In genomic region chr15:39896837-39897236, GRCh38 we compare ENCODE assay signal across 26 cellular contexts. TPM values are rescaled to one million over a fixed set of nuclear protein-coding genes. Genes with fewer than 3 reads are reported as not detected.
DNase-seq lines count a peak whose midpoint lies in the region; ATAC-seq and TF ChIP-seq lines count a peak whose summit lies in the region.
"Had no signal": no experiment of that assay in that cellular context is flagged by ENCODE, and none has a peak within 500 bp of the region (broad histone marks: within the 10 kb centered on the region; RNA-seq: fewer than 3 reads in every experiment).

No MANE protein-coding gene starts in this region.

- peak overlapping the region; percentile 60 for H3K27ac Mint-ChIP-seq in GM23338
- H3K27ac Mint-ChIP-seq: activated CD4-positive, alpha-beta T cell treated with anti-CD3 and anti-CD28 coated beads for 36 hours; activated naive CD4-positive, alpha-beta T cell treated with anti-CD3 and anti-CD28 coated beads for 36 hours; naive thymus-derived CD8-positive, alpha-beta T cell; type B pancreatic cell had no signal

- H3K79me2 ChIP-seq in ACC112 (ENCODE audit: control insufficient read depth, insufficient read depth, low read length, unreplicated experiment) (peaks cover 43% of the 10 kb centered on the region), GM23338 (replicated peaks; ENCODE audit: insufficient read depth) (peaks cover 81% of the 10 kb centered on the region)

- DNase-seq in GM23338 (ENCODE audit: low spot score) (no peak), amniotic epithelial cell (ENCODE audit: low read depth) (peak; percentile 98), fibroblast of the aortic adventitia (ENCODE audit: low read depth) (peak; percentile 82), upper lobe of right lung (no peak), spleen (no peak), globus pallidus (ENCODE audit: low spot score) (no peak)
- DNase-seq: 8988T; activated CD4-positive, alpha-beta T cell treated with anti-CD3 and anti-CD28 coated beads for 36 hours; activated CD8-positive, alpha-beta memory T cell treated with anti-CD3 and anti-CD28 coated beads for 24 hours; activated naive CD4-positive, alpha-beta T cell treated with anti-CD3 and anti-CD28 coated beads for 36 hours; activated T-cell treated with anti-CD3 and anti-CD28 coated beads, Interleukin-2, amount 50 U/mL, for 48 hours; effector memory CD4-positive, alpha-beta T cell; left cardiac atrium; naive thymus-derived CD8-positive, alpha-beta T cell; NCI-H1105 treated with DMSO at 0.1 percent for 48 hours; NCI-H2081; ovary; PC-3; SHP77; stimulated activated CD8-positive, alpha-beta memory T cell treated with anti-CD3 and anti-CD28 coated beads, Interleukin-4, amount 100 ng/mL, for 48 hours; T-helper 1 cell had no signal

- H3K4me2 ChIP-seq in GM23338: no peak overlapping the region

- H3K4me1 Mint-ChIP-seq in GM23338: peaks cover 59% of the 10 kb centered on the region
- H3K4me1 Mint-ChIP-seq: activated CD4-positive, alpha-beta T cell treated with anti-CD3 and anti-CD28 coated beads for 36 hours; naive thymus-derived CD8-positive, alpha-beta T cell had no signal

- H4K20me1 ChIP-seq in GM23338 (replicated peaks; ENCODE audit: insufficient read depth): peaks cover 5% of the 10 kb centered on the region

- no peak for TF ChIP-seq POLR2A in spleen (IDR thresholded peaks at IDR 0.05)

- intact Hi-C loops in upper lobe of right lung (cut with DNase I) (no loop called here), spleen (cut with DNase I; ENCODE audit: low total_unique reads) (no loop called here)

- TF ChIP-seq CTCF in GM23338 (conservative IDR thresholded peaks at IDR 0.05; ENCODE audit: low read depth in 2 of 2) (no peak), fibroblast of the aortic adventitia (IDR thresholded peaks at IDR 0.05; ENCODE audit: insufficient read depth, low read length) (no peak), upper lobe of right lung (IDR thresholded peaks at IDR 0.05) (no peak), spleen (IDR thresholded peaks at IDR 0.05 in 8 of 11, conservative IDR thresholded peaks at IDR 0.05 in 3 of 11) (no peak)

- H3K36me3 Mint-ChIP-seq in GM23338 (ENCODE audit: low read depth): peaks cover 61% of the 10 kb centered on the region
- H3K36me3 Mint-ChIP-seq: naive thymus-derived CD8-positive, alpha-beta T cell; type B pancreatic cell had no signal

- peak overlapping the region; percentile 38; the same call in 1 of the 2 replicates for H3K4me3 ChIP-seq in ACC112 (ENCODE audit: low read depth, low read length)
- H3K4me3 ChIP-seq in GM23338: no peak overlapping the region
- no peak overlapping the region for H3K4me3 ChIP-seq in fibroblast of the aortic adventitia (ENCODE audit: low read depth, low read length)
- no peak overlapping the region for H3K4me3 ChIP-seq in upper lobe of right lung
- H3K4me3 ChIP-seq in spleen: no peak overlapping the region
- H3K4me3 ChIP-seq: ascending aorta, ovary had no signal

- no peak for ATAC-seq in GM23338
- ATAC-seq in upper lobe of right lung: no peak
- ATAC-seq in GM21367 (IDR thresholded peaks at IDR 0.05; ENCODE audit: unreplicated experiment): no peak
- ATAC-seq: activated CD4-positive, alpha-beta T cell treated with anti-CD3 and anti-CD28 coated beads for 36 hours; naive thymus-derived CD8-positive, alpha-beta T cell; PC-3 had no signal

- H3K36me3 ChIP-seq in ACC112 (ENCODE audit: insufficient read depth, low read length) (peaks cover 4% of the 10 kb centered on the region; the same call in 1 of the 2 replicates), GM23338 (ENCODE audit: insufficient read depth) (peaks cover 4% of the 10 kb centered on the region; the same call in 1 of the 2 replicates), upper lobe of right lung (no peaks in the 10 kb centered on the region), spleen (no peaks in the 10 kb centered on the region)
- H3K36me3 ChIP-seq: ascending aorta, ovary had no signal

- H3K27me3 ChIP-seq in ACC112 (ENCODE audit: insufficient read depth, low read length) (no peaks in the 10 kb centered on the region), GM23338 (ENCODE audit: insufficient read depth) (no peaks in the 10 kb centered on the region), upper lobe of right lung (no peaks in the 10 kb centered on the region), spleen (replicated peaks in 1 of 7) (peaks cover 0 to 4% (median 0%) of the 10 kb centered on the region in 7 donors)
- H3K27me3 ChIP-seq: ascending aorta, ovary had no signal

- H3F3A ChIP-seq in GM23338 (replicated peaks; ENCODE audit: low read depth): 0 out of 2 replicates have a peak, but pooled peaks cover 6% of the 10 kb centered on the region

- peaks cover 23% of the 10 kb centered on the region for H3K9me3 Mint-ChIP-seq in GM23338
- H3K9me3 Mint-ChIP-seq: activated naive CD4-positive, alpha-beta T cell treated with anti-CD3 and anti-CD28 coated beads for 36 hours; naive thymus-derived CD8-positive, alpha-beta T cell had no signal

- H3K9me3 ChIP-seq in upper lobe of right lung: no peaks in the 10 kb centered on the region
- H3K9me3 ChIP-seq in spleen: no peaks in the 10 kb centered on the region
- H3K9me3 ChIP-seq: ovary had no signal

- 40 to 66% (median 44%) methylated on average over 1 of the region's 1 CpG for WGBS in spleen, 5 donors

- H3K4me3 Mint-ChIP-seq in GM23338: no peak overlapping the region; the same call in 2 of the 3 replicates
- H3K4me3 Mint-ChIP-seq: activated CD4-positive, alpha-beta T cell treated with anti-CD3 and anti-CD28 coated beads for 36 hours; activated naive CD4-positive, alpha-beta T cell treated with anti-CD3 and anti-CD28 coated beads for 36 hours; naive thymus-derived CD8-positive, alpha-beta T cell; type B pancreatic cell had no signal

- peaks cover 14% of the 10 kb centered on the region for H3K27me3 Mint-ChIP-seq in GM23338 (ENCODE audit: insufficient read depth, low read depth, poor library complexity)

- H3K9me2 ChIP-seq in GM23338 (ENCODE audit: insufficient read depth): no peaks in the 10 kb centered on the region; the same call in 1 of the 2 replicates

- H3K4me1 ChIP-seq in ACC112 (ENCODE audit: control insufficient read depth, insufficient read depth, low read length, unreplicated experiment): peaks cover 33% of the 10 kb centered on the region
- peaks cover 62% of the 10 kb centered on the region for H3K4me1 ChIP-seq in GM23338 (ENCODE audit: insufficient read depth)
- no peaks in the 10 kb centered on the region for H3K4me1 ChIP-seq in upper lobe of right lung
- H3K4me1 ChIP-seq in spleen: no peaks in the 10 kb centered on the region
- H3K4me1 ChIP-seq: ascending aorta had no signal

- H3K27ac ChIP-seq in ACC112 (ENCODE audit: low read depth, low read length) (peak overlapping the region; percentile 50), GM23338 (ENCODE audit: low read depth) (peak overlapping the region; percentile 59; the same call in 1 of the 2 replicates), upper lobe of right lung (no peak overlapping the region), spleen (no peak overlapping the region)
- H3K27ac ChIP-seq: ascending aorta, C4-2B, ovary had no signal

- no peak overlapping the region for H2AFZ ChIP-seq in ACC112 (ENCODE audit: low read length, unreplicated experiment)
- no peak overlapping the region for H2AFZ ChIP-seq in GM23338

TF ChIP-seq in GM23338, 12 proteins besides CTCF, POLR2A, EP300 and RAD21 (continues in another document):
- no peak for TF ChIP-seq REST (IDR thresholded peaks at IDR 0.05; ENCODE audit: unreplicated experiment)
- no peak for TF ChIP-seq EZH2phosphoT487 (IDR thresholded peaks at IDR 0.05; ENCODE audit: unreplicated experiment)
- no peak for TF ChIP-seq ZNF114 (CRISPR knock-in tag; IDR thresholded peaks at IDR 0.05)
- TF ChIP-seq CREB1 (CRISPR knock-in tag; IDR thresholded peaks at IDR 0.05; ENCODE audit: low read depth): no peak
- TF ChIP-seq EZH2 (IDR thresholded peaks at IDR 0.05; ENCODE audit: low read depth, unreplicated experiment): no peak
- TF ChIP-seq POLR2AphosphoS5 (IDR thresholded peaks at IDR 0.05; ENCODE audit: low read depth): no peak

RNA-seq across cellular contexts. Expression of gene GPR176, which starts 23.2 kb away (rescaled TPM):
- total RNA-seq in GM23338 (2014; rRNA removed; shearing (Covaris generic)): 226 and 248 TPM in 2 replicates
- polyA plus RNA-seq in GM23338 (2016; fragmentation: Nextera tagmentation; extraction: Ambion mirVana): 60.0 and 62.9 TPM in 2 replicates
- total RNA-seq in fibroblast of the aortic adventitia (ENCODE audit: low replicate concordance): 49.7 and 160 TPM in 2 replicates
- 4.6 TPM for total RNA-seq in upper lobe of right lung
- total RNA-seq in spleen: 10 to 100 TPM in 1 of 7 donors, 1 to 10 TPM in 6; 3.2 to 12.8 (median 6.6) TPM
- polyA plus RNA-seq in spleen: 1 to 10 TPM; 2.7 to 4.6 (median 4.0) TPM
- total RNA-seq: naive thymus-derived CD8-positive, alpha-beta T cell had no signal
- polyA plus RNA-seq: naive thymus-derived CD8-positive, alpha-beta T cell had no signal

RNA-seq across cellular contexts. Expression of gene EIF2AK4, which starts 37.1 kb away (rescaled TPM):
- 149 and 164 TPM in 2 replicates for total RNA-seq in GM23338 (2014; rRNA removed; shearing (Covaris generic))
- polyA plus RNA-seq in GM23338 (2016; fragmentation: Nextera tagmentation; extraction: Ambion mirVana) (456 and 490 TPM in 2 replicates), spleen (10 to 100 TPM; 28.9 to 34.7 (median 33.8) TPM)
- total RNA-seq in fibroblast of the aortic adventitia (ENCODE audit: low replicate concordance) (46.5 and 61.1 TPM in 2 replicates), upper lobe of right lung (34.7 TPM), spleen (10 to 100 TPM; 21.0 to 56.2 (median 28.7) TPM)

Comparison
In these comparisons a context has a peak if more than half of its experiments do, and no peak if none do; other contexts are left out.
1. H3K27ac ChIP-seq: peak in ACC112 (single experiment) and GM23338 (single experiment); none in upper lobe of right lung (single experiment) and spleen (0 of 8).
2. DNase-seq: peak in amniotic epithelial cell (single experiment) and fibroblast of the aortic adventitia (single experiment); none in GM23338 (single experiment), upper lobe of right lung (single experiment), spleen (single experiment) and globus pallidus (single experiment).